In the genomic region with DNA sequence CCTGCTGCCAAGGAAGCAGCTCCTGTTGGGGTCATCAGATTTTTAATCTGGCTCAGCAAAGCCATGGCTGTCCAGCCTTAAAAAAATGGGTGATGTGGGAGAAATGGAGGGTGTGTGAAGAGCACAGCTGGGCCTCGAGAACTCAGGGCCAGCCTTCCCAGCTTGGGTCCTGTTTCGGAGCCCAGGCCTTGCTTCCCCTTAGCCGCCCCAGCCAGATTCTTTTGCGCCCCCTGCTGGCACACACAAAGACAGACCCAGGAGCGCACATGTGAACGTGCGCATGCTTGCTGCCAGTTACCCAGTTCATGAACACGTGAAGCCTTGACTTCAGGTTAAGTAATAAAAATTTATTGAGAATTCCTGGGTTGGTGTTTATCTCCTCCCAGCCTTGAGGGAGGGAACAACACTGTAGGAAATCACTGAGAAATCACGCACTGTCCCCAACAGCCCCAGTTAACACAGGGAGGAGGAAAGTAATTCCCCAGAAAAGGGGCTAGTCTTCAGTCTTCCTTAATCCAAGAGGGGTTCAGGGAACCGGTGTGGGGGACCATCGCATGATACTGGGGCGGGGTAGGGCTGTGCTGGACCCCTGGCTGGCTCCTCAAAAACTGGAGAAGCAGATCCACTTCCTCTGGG, we compare ENCODE assay signal across 8 cellular contexts. TPM values are rescaled to one million over a fixed set of nuclear protein-coding genes. Genes with fewer than 3 reads are reported as not detected.
DNase-seq lines count a peak whose midpoint lies in the region; ATAC-seq lines count a peak whose summit lies in the region.

No MANE protein-coding gene starts in this region.

- peak; percentile 83 for DNase-seq in EH (ENCODE audit: low read depth)
- peak; percentile 47 for DNase-seq in NCI-H2196 treated with DMSO at 0.1 percent for 48 hours (lab: John Stamatoyannopoulos, UW; ENCODE audit: unreplicated experiment)
- DNase-seq in activated CD4-positive, CD25-positive, alpha-beta regulatory T cell treated with anti-CD3 and anti-CD28 coated beads, Interleukin-2, amount 50 U/mL, for 16 hours (ENCODE audit: low read depth, low spot score): peak; percentile 80
- peak; percentile 89 for DNase-seq in cerebellar cortex (ENCODE audit: low spot score)
- DNase-seq in left colon: peak; percentile 92
- DNase-seq in stimulated activated CD4-positive, alpha-beta T cell treated with anti-CD3 and anti-CD28 coated beads, Interleukin-1b, Interleukin-23, amount 100 ng/mL, for 48 hours: peak; percentile 88

- ATAC-seq in HG02798 (IDR thresholded peaks at IDR 0.05; ENCODE audit: poor library complexity, unreplicated experiment): peak; percentile 49
- ATAC-seq in left colon: peak; percentile 37
- no peak for ATAC-seq in HG02981 (IDR thresholded peaks at IDR 0.05; ENCODE audit: unreplicated experiment)

- intact Hi-C loops in left colon (cut with DNase I, micrococcal nuclease): loop anchor here in 1 of 2 donors (5.0 kb wide), 1 partner anchor 93 kb away; the partner anchor contains the start of gene SPSB2

RNA-seq across cellular contexts. Expression of gene PHB2, which starts 5.3 kb away (rescaled TPM):
- 100 to 1,000 TPM; 202 to 249 TPM for total RNA-seq in left colon

RNA-seq across cellular contexts. Expression of gene EMG1, which starts 5.6 kb away (rescaled TPM):
- total RNA-seq in left colon: 10 to 100 TPM; 31.6 to 34.1 TPM

RNA-seq across cellular contexts. Expression of gene PTPN6, which starts 14.0 kb away (rescaled TPM):
- total RNA-seq in left colon: 10 to 100 TPM; 40.0 to 43.9 TPM

RNA-seq across cellular contexts. Expression of gene C12orf57, which starts 21.3 kb away (rescaled TPM):
- 100 to 1,000 TPM; 151 to 168 TPM for total RNA-seq in left colon

RNA-seq across cellular contexts. Expression of gene RNU7-1, which starts 21.5 kb away (rescaled TPM):
- not detected for total RNA-seq in left colon
